In genomic region chr20:15163632-15164031, GRCh38 we compare ENCODE assay signal across 30 cellular contexts.
"Had no signal": no experiment of that assay in that cellular context is flagged by ENCODE, and none has a peak within 500 bp of the region (broad histone marks: within the 10 kb centered on the region; RNA-seq: fewer than 3 reads in every experiment).

No MANE protein-coding gene starts in this region.

- H3K27ac ChIP-seq: ascending aorta, Peyer's patch, RWPE1 had no signal

- DNase-seq: activated CD4-positive, alpha-beta T cell treated with anti-CD3 and anti-CD28 coated beads, Interleukin-2, amount 10 ng/mL, durations not matched to agents 24 days and 14 days; activated CD4-positive, alpha-beta T cell treated with anti-CD3 and anti-CD28 coated beads, Interleukin-2, amount 50 U/mL, for 4 hours; activated CD8-positive, alpha-beta T cell treated with anti-CD3 and anti-CD28 coated beads for 36 hours; activated gamma-delta T cell; activated naive CD4-positive, alpha-beta T cell treated with Interleukin-2 at 50 U/mL for 16 hours; activated naive CD8-positive, alpha-beta T cell treated with anti-CD3 and anti-CD28 coated beads, Interleukin-2, amount 10 ng/mL, durations not matched to agents 7 days and 5 days; activated T-cell treated with anti-CD3 and anti-CD28 coated beads, Interleukin-2, amount 50 U/mL, for 24 hours; amygdala; Kasumi-1; KBM-7; MG63; NCI-H1048; NCI-H1105 treated with DMSO at 0.1 percent for 48 hours; NCI-H1436; NCI-H187; NCI-H2029 treated with DMSO at 0.1 percent for 48 hours; NCI-H2107; NCI-H2171; NCI-H446; NCI-H510A treated with DMSO at 0.1 percent for 48 hours; NCI-H526 treated with DMSO at 0.1 percent for 48 hours; NCI-H82; Peyer's patch; SIG-M5 had no signal

- H3K27ac Mint-ChIP-seq: activated CD4-positive, alpha-beta T cell treated with anti-CD3 and anti-CD28 coated beads, Interleukin-2, amount 10 ng/mL, durations not matched to agents 24 days and 14 days; activated CD8-positive, alpha-beta T cell treated with anti-CD3 and anti-CD28 coated beads for 36 hours; activated naive CD4-positive, alpha-beta T cell treated with anti-CD3 and anti-CD28 coated beads, Interleukin-2, amount 50 U/mL, for 24 hours; activated naive CD8-positive, alpha-beta T cell treated with anti-CD3 and anti-CD28 coated beads, Interleukin-2, amount 10 ng/mL, durations not matched to agents 7 days and 5 days; activated T-cell treated with anti-CD3 and anti-CD28 coated beads, Interleukin-2, amount 50 U/mL, for 24 hours; activated T-helper 2 cell treated with anti-CD3 and anti-CD28 coated beads, Interferon-gamma antibody, Interleukin-2, Interleukin-4, amounts not matched to agents 10 μg/mL and 5 μg/mL and 100 μg/mL, durations not matched to agents 14 hours and 24 hours and 36 hours had no signal

- H3K36me3 Mint-ChIP-seq: activated naive CD4-positive, alpha-beta T cell treated with anti-CD3 and anti-CD28 coated beads, Interleukin-2, amount 50 U/mL, for 24 hours; activated naive CD8-positive, alpha-beta T cell treated with anti-CD3 and anti-CD28 coated beads, Interleukin-2, amount 10 ng/mL, durations not matched to agents 7 days and 5 days had no signal

- H3K9me3 ChIP-seq: ascending aorta, MG63, Peyer's patch had no signal

- H3K27me3 Mint-ChIP-seq: activated CD4-positive, alpha-beta T cell treated with anti-CD3 and anti-CD28 coated beads, Interleukin-2, amount 10 ng/mL, durations not matched to agents 24 days and 14 days; activated CD8-positive, alpha-beta T cell treated with anti-CD3 and anti-CD28 coated beads for 36 hours; activated naive CD4-positive, alpha-beta T cell treated with anti-CD3 and anti-CD28 coated beads, Interleukin-2, amount 50 U/mL, for 24 hours; activated T-cell treated with anti-CD3 and anti-CD28 coated beads, Interleukin-2, amount 50 U/mL, for 24 hours had no signal

- ATAC-seq: activated CD8-positive, alpha-beta T cell treated with anti-CD3 and anti-CD28 coated beads for 36 hours; Right ventricle myocardium inferior had no signal

- H3K4me3 ChIP-seq: ascending aorta, MG63, Peyer's patch had no signal

- H3K4me1 ChIP-seq: ascending aorta, Peyer's patch had no signal

- H3K27me3 ChIP-seq: ascending aorta, MG63, Peyer's patch had no signal

- H3K36me3 ChIP-seq: ascending aorta, MG63, Peyer's patch had no signal

- H3K9me3 Mint-ChIP-seq: activated CD4-positive, alpha-beta T cell treated with anti-CD3 and anti-CD28 coated beads, Interleukin-2, amount 10 ng/mL, durations not matched to agents 24 days and 14 days; activated T-cell treated with anti-CD3 and anti-CD28 coated beads, Interleukin-2, amount 50 U/mL, for 24 hours had no signal

- FAIRE-seq: TTC549 had no signal

- H3K4me3 Mint-ChIP-seq: activated CD4-positive, alpha-beta T cell treated with anti-CD3 and anti-CD28 coated beads, Interleukin-2, amount 10 ng/mL, durations not matched to agents 24 days and 14 days; activated CD8-positive, alpha-beta T cell treated with anti-CD3 and anti-CD28 coated beads for 36 hours; activated naive CD4-positive, alpha-beta T cell treated with anti-CD3 and anti-CD28 coated beads, Interleukin-2, amount 50 U/mL, for 24 hours; activated naive CD8-positive, alpha-beta T cell treated with anti-CD3 and anti-CD28 coated beads, Interleukin-2, amount 10 ng/mL, durations not matched to agents 7 days and 5 days; activated T-cell treated with anti-CD3 and anti-CD28 coated beads, Interleukin-2, amount 50 U/mL, for 24 hours had no signal
